In the genomic region with DNA sequence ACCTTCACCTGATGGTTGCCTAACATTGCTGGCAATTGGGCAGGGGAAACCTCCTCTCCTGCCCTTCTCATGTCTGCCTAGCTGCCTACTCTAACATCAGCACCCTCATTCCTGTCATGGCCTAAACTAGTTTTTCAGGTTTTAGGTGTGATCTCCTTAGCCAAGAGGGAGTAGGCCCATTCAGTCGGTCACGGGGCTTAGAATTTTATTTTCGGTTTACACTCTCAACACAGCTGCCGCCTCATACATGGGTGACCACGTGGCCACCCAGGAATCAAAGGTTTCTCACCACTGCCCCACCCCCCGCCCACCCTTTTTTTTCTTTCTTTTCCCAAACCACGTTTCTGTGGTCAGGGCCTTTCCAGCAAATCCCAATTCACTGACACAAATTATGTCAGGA, we compare ENCODE assay signal across 11 cellular contexts.
DNase-seq lines count a peak whose midpoint lies in the region; TF ChIP-seq lines count a peak whose summit lies in the region.
"Had no signal": no experiment of that assay in that cellular context is flagged by ENCODE, and none has a peak within 500 bp of the region (broad histone marks: within the 10 kb centered on the region; RNA-seq: fewer than 3 reads in every experiment).

No MANE protein-coding gene starts in this region.

- H3K36me3 ChIP-seq in SJCRH30, result no peaks in the 10 kb centered on the region

- H3K36me3 Mint-ChIP-seq in type B pancreatic cell (no peaks in the 10 kb centered on the region), chondrocyte (ENCODE audit: low read depth) (peaks cover 1% of the 10 kb centered on the region)

- TF ChIP-seq CTCF in type B pancreatic cell (conservative IDR thresholded peaks at IDR 0.05) (no peak), chondrocyte (IDR thresholded peaks at IDR 0.05) (no peak)

- peak in 2 of 3 experiments; percentile 55 to 67 for DNase-seq in NCI-H1417 (lab: John Stamatoyannopoulos, UW)
- no peak for DNase-seq in NCI-H1417 treated with DMSO at 0.1 percent for 48 hours (lab: John Stamatoyannopoulos, UW)
- DNase-seq in SJCRH30, result peak; percentile 91 to 97
- DNase-seq in kidney tubule cell (ENCODE audit: low spot score), result peak; percentile 75
- DNase-seq in type B pancreatic cell (ENCODE audit: extremely low spot score, unreplicated experiment), result no peak
- DNase-seq in NCI-H2171 (lab: John Stamatoyannopoulos, UW), result no peak
- no peak for DNase-seq in NOMO-1 treated with dmso at 0.1 percent for 144 hours (lab: John Stamatoyannopoulos, UW; ENCODE audit: unreplicated experiment)
- DNase-seq in chondrocyte (ENCODE audit: low spot score), result no peak
- DNase-seq: activated B cell treated with CpG ODN at 0.5 μM for 24 hours had no signal

- H3K27ac ChIP-seq in SJCRH30, result peak overlapping the region; percentile 99
- H3K27ac ChIP-seq: 22Rv1 had no signal

- no peaks in the 10 kb centered on the region for H3K27me3 ChIP-seq in SJCRH30

- H3K4me3 Mint-ChIP-seq in type B pancreatic cell, result peak overlapping the region; percentile 55
- H3K4me3 Mint-ChIP-seq in chondrocyte (ENCODE audit: unreplicated experiment), result no peak overlapping the region
- H3K4me3 Mint-ChIP-seq: activated B cell treated with CpG ODN at 0.5 μM for 24 hours; activated naive CD8-positive, alpha-beta T cell had no signal

- H3K4me3 ChIP-seq in SJCRH30, result peak overlapping the region; percentile 15

- peaks cover 23% of the 10 kb centered on the region for H3K4me1 ChIP-seq in SJCRH30

- H3K27me3 Mint-ChIP-seq in type B pancreatic cell, result no peaks in the 10 kb centered on the region
- no peaks in the 10 kb centered on the region for H3K27me3 Mint-ChIP-seq in chondrocyte (ENCODE audit: low read depth)
- H3K27me3 Mint-ChIP-seq: activated B cell treated with CpG ODN at 0.5 μM for 24 hours; activated naive CD8-positive, alpha-beta T cell had no signal

- H3K9me3 Mint-ChIP-seq in type B pancreatic cell, result peaks cover 20% of the 10 kb centered on the region
- H3K9me3 Mint-ChIP-seq in chondrocyte (ENCODE audit: low read depth), result peaks cover 4% of the 10 kb centered on the region

- H3K9me3 ChIP-seq in SJCRH30 (replicated peaks), result no peaks in the 10 kb centered on the region; the same call in none of the 2 replicates

- H3K4me1 Mint-ChIP-seq in type B pancreatic cell (ENCODE audit: unreplicated experiment), result peaks cover 8% of the 10 kb centered on the region
- no peaks in the 10 kb centered on the region for H3K4me1 Mint-ChIP-seq in chondrocyte (ENCODE audit: low read depth)
- H3K4me1 Mint-ChIP-seq: activated B cell treated with CpG ODN at 0.5 μM for 24 hours had no signal

- H3K27ac Mint-ChIP-seq in type B pancreatic cell, result peak overlapping the region; percentile 94
- H3K27ac Mint-ChIP-seq in chondrocyte (ENCODE audit: unreplicated experiment), result no peak overlapping the region
- H3K27ac Mint-ChIP-seq: activated B cell treated with CpG ODN at 0.5 μM for 24 hours had no signal

Comparison
In these comparisons a context has a peak if more than half of its experiments do, and no peak if none do; other contexts are left out.
1. DNase-seq: peak in NCI-H1417 (2 of 3), SJCRH30 (2 of 2) and kidney tubule cell (single experiment); none in NCI-H1417 treated with DMSO at 0.1 percent for 48 hours (single experiment), type B pancreatic cell (single experiment), NCI-H2171 (single experiment), NOMO-1 treated with dmso at 0.1 percent for 144 hours (single experiment) and chondrocyte (single experiment).